10 cellular contexts compared by ENCODE assay signal in genomic region chr19:11659612-11660011, GRCh38.
DNase-seq lines count a peak whose midpoint lies in the region; ATAC-seq and TF ChIP-seq lines count a peak whose summit lies in the region.
"Had no signal": no experiment of that assay in that cellular context is flagged by ENCODE, and none has a peak within 500 bp of the region (broad histone marks: within the 10 kb centered on the region; RNA-seq: fewer than 3 reads in every experiment).

No MANE protein-coding gene starts in this region.

- H2BK15ac ChIP-seq in IMR-90 (ENCODE audit: low read depth, low read length) = no peak overlapping the region

- ATAC-seq in IMR-90 (ENCODE audit: low read depth) (peak; percentile 73), HG02852 (IDR thresholded peaks at IDR 0.05; ENCODE audit: unreplicated experiment) (no peak)
- no peak for ATAC-seq in activated naive CD4-positive, alpha-beta T cell treated with anti-CD3 and anti-CD28 coated beads, Interleukin-2, amount 50 U/mL, for 72 hours

- no peaks in the 10 kb centered on the region for H3K79me2 ChIP-seq in DOHH2 (ENCODE audit: control insufficient read depth, low read length)

- DNase-seq in IMR-90 (peak; percentile 12), glomerular visceral epithelial cell (ENCODE audit: extremely low spot score) (no peak)
- no peak for DNase-seq in effector CD8-positive, alpha-beta T cell (lab: John Stamatoyannopoulos, UW)
- no peak for DNase-seq in activated naive CD4-positive, alpha-beta T cell treated with anti-CD3 and anti-CD28 coated beads, Interleukin-2, amount 50 U/mL, for 72 hours (ENCODE audit: low spot score in 2 of 2)
- DNase-seq: sigmoid colon; stimulated activated naive CD4-positive, alpha-beta T cell had no signal

- H2BK20ac ChIP-seq in IMR-90 (ENCODE audit: low read depth, low read length) = no peak overlapping the region

- H2BK5ac ChIP-seq in IMR-90 (ENCODE audit: low read depth, low read length, poor library complexity, severe bottlenecking) = no peak overlapping the region

- TF ChIP-seq RAD21 in IMR-90 (IDR thresholded peaks at IDR 0.05; ENCODE audit: low read length) = peak; percentile 47
- peak; percentile 79 to 83 for TF ChIP-seq RAD21 in liver (IDR thresholded peaks at IDR 0.05)

- no CpG with 5 or more reads among the region's 1 CpG for WGBS in IMR-90 (ENCODE audit: extremely low coverage in 2 of 2, insufficient read length in 1 of 2), 2 experiments
- WGBS in liver = 99% methylated on average over 1 of the region's 1 CpG

- TF ChIP-seq POLR2A in IMR-90 (IDR thresholded peaks at IDR 0.05; ENCODE audit: low read depth, low read length) = no peak

- CTCF ChIA-PET in IMR-90 (lab: Yijun Ruan, JAX) = no interaction called here

- H3F3A ChIP-seq in DOHH2 (ENCODE audit: control insufficient read depth, insufficient read depth) = no peaks in the 10 kb centered on the region

- H3K4me2 ChIP-seq in DOHH2 (ENCODE audit: low read length) (no peak overlapping the region), IMR-90 (ENCODE audit: low read depth, low read length) (no peak overlapping the region)

- peaks cover 0 to 7% of the 10 kb centered on the region in 2 donors for H3K9me3 Mint-ChIP-seq in activated naive CD4-positive, alpha-beta T cell treated with anti-CD3 and anti-CD28 coated beads, Interleukin-2, amount 50 U/mL, for 72 hours

- H3K4me3 ChIP-seq in DOHH2 (ENCODE audit: low read length) (no peak overlapping the region), IMR-90 (ENCODE audit: insufficient read depth, low read depth, low read length) (no peak overlapping the region), liver (ENCODE audit: low read depth in 1 of 3, low read length in 3 of 3) (no peak overlapping the region)
- H3K4me3 ChIP-seq: sigmoid colon had no signal

- H4K20me1 ChIP-seq in DOHH2 (ENCODE audit: control insufficient read depth, insufficient read depth, low read depth, low read length) (no peaks in the 10 kb centered on the region), IMR-90 (ENCODE audit: insufficient read depth, low read length) (no peaks in the 10 kb centered on the region)

- in situ Hi-C loops in IMR-90 (cut with MboI; ENCODE audit: low sequenced_read_pairs) = no loop called here

- no peaks in the 10 kb centered on the region for H3K36me3 Mint-ChIP-seq in activated naive CD4-positive, alpha-beta T cell treated with anti-CD3 and anti-CD28 coated beads, Interleukin-2, amount 50 U/mL, for 72 hours

- intact Hi-C loops in IMR-90 (cut with micrococcal nuclease) = no loop called here

- no peaks in the 10 kb centered on the region for H3K27me3 ChIP-seq in DOHH2 (ENCODE audit: control insufficient read depth, low read length)
- no peaks in the 10 kb centered on the region for H3K27me3 ChIP-seq in IMR-90 (ENCODE audit: control insufficient read depth, insufficient read depth, low read length)
- H3K27me3 ChIP-seq in liver (ENCODE audit: control insufficient read depth in 4 of 4, insufficient read depth in 4 of 4, low read length in 3 of 4) = no peaks in the 10 kb centered on the region
- H3K27me3 ChIP-seq: sigmoid colon had no signal

- H3K27ac ChIP-seq in DOHH2 (ENCODE audit: low read depth, low read length) (no peak overlapping the region), IMR-90 (ENCODE audit: insufficient read depth, low read length) (no peak overlapping the region), VCaP (peak overlapping the region; percentile 52), liver (ENCODE audit: low read depth in 1 of 2, low read length in 2 of 2) (no peak overlapping the region)
- H3K27ac ChIP-seq: sigmoid colon had no signal

- no peak overlapping the region for H3K14ac ChIP-seq in IMR-90 (replicated peaks; ENCODE audit: low read depth, low read length)

- no peak overlapping the region for H4K5ac ChIP-seq in IMR-90 (ENCODE audit: low read depth, low read length)

- TF ChIP-seq CTCF in DOHH2 (IDR thresholded peaks at IDR 0.05; ENCODE audit: low read depth, low read length, poor library complexity, severe bottlenecking) (peak; percentile 29), IMR-90 (conservative IDR thresholded peaks at IDR 0.05; ENCODE audit: low read depth, low read length) (peak; percentile 45), VCaP (conservative IDR thresholded peaks at IDR 0.05) (peak; percentile 66), liver (IDR thresholded peaks at IDR 0.05; ENCODE audit: low read depth, low read length, missing input control) (peak; percentile 59)

- POLR2A ChIA-PET in IMR-90 (lab: Charles Lee; ENCODE audit: unreplicated experiment) = no interaction called here

- H3K4me1 ChIP-seq in DOHH2 (ENCODE audit: control insufficient read depth, low read length) (no peaks in the 10 kb centered on the region), IMR-90 (ENCODE audit: control insufficient read depth, insufficient read depth, low read length) (no peaks in the 10 kb centered on the region), liver (ENCODE audit: control insufficient read depth in 4 of 4, insufficient read depth in 4 of 4, low read length in 3 of 4) (no peaks in the 10 kb centered on the region)

- H4K91ac ChIP-seq in IMR-90 (ENCODE audit: insufficient read depth, low read depth, low read length) = no peak overlapping the region

- H3K18ac ChIP-seq in IMR-90 (ENCODE audit: low read depth, low read length) = no peak overlapping the region

- no peak overlapping the region for H4K8ac ChIP-seq in IMR-90 (ENCODE audit: low read depth in 2 of 2, low read length in 2 of 2)

- no peak overlapping the region for H2BK120ac ChIP-seq in IMR-90 (ENCODE audit: low read depth, low read length)

- H3K27ac Mint-ChIP-seq in activated naive CD4-positive, alpha-beta T cell treated with anti-CD3 and anti-CD28 coated beads, Interleukin-2, amount 50 U/mL, for 72 hours = no peak overlapping the region

- H3K9me1 ChIP-seq in IMR-90 (ENCODE audit: insufficient read depth, low read length) = no peaks in the 10 kb centered on the region

- H2AK9ac ChIP-seq in IMR-90 (replicated peaks; ENCODE audit: low read depth, low read length, poor library complexity) = no peak overlapping the region

- H3K9ac ChIP-seq in IMR-90 (ENCODE audit: low read depth, low read length) (no peak overlapping the region), liver (ENCODE audit: low read depth in 1 of 2, low read length in 2 of 2) (no peak overlapping the region)

- H3K56ac ChIP-seq in IMR-90 (ENCODE audit: extremely low read depth, insufficient read depth, low read length) = no peak overlapping the region

- H2AK5ac ChIP-seq in IMR-90 (ENCODE audit: low read depth, low read length) = no peak overlapping the region

- no TSS peak for BruUV-seq in IMR-90 (replicated peaks; lab: Mats Ljungman, UMichigan)

- no peaks in the 10 kb centered on the region for H3K79me1 ChIP-seq in IMR-90 (ENCODE audit: low read depth in 1 of 2, low read length in 2 of 2)

- no peak overlapping the region for H3K23ac ChIP-seq in IMR-90 (ENCODE audit: low read depth, low read length)

- no peaks in the 10 kb centered on the region for H3K9me2 ChIP-seq in DOHH2 (replicated peaks; ENCODE audit: control insufficient read depth, low read length)

- no peaks in the 10 kb centered on the region for H3K36me3 ChIP-seq in DOHH2 (ENCODE audit: control insufficient read depth, low read length)
- H3K36me3 ChIP-seq in IMR-90 (ENCODE audit: control insufficient read depth, insufficient read depth, low read length) = no peaks in the 10 kb centered on the region
- peaks cover 0 to 2% (median under 1%) of the 10 kb centered on the region in 4 donors for H3K36me3 ChIP-seq in liver (ENCODE audit: control insufficient read depth in 4 of 4, insufficient read depth in 3 of 4, low read depth in 1 of 4, low read length in 3 of 4)
- H3K36me3 ChIP-seq: sigmoid colon had no signal

- no peak overlapping the region for H2AFZ ChIP-seq in IMR-90 (replicated peaks; ENCODE audit: low read length, poor library complexity)

- H3K4ac ChIP-seq in IMR-90 (ENCODE audit: low read depth, low read length) = no peak overlapping the region

- H3K9me3 ChIP-seq in DOHH2 (ENCODE audit: control insufficient read depth, insufficient read depth, low read length) = no peaks in the 10 kb centered on the region
- no peaks in the 10 kb centered on the region for H3K9me3 ChIP-seq in IMR-90 (ENCODE audit: control insufficient read depth, insufficient read depth, low read length)
- no peaks in the 10 kb centered on the region for H3K9me3 ChIP-seq in liver (ENCODE audit: control insufficient read depth in 4 of 4, low read length in 3 of 4)
- H3K9me3 ChIP-seq: sigmoid colon had no signal

- dilution Hi-C loops in IMR-90 (cut with HindIII; ENCODE audit: low sequenced_read_pairs, unreplicated experiment) = no loop called here

TF ChIP-seq in IMR-90, 13 proteins besides CTCF, POLR2A, EP300 and RAD21:
- no peak for TF ChIP-seq FOS (IDR thresholded peaks at IDR 0.05; ENCODE audit: low read depth, low read length)
- TF ChIP-seq SMC3 (IDR thresholded peaks at IDR 0.05; ENCODE audit: low read depth, low read length) = peak; percentile 27; the same call in 1 of the 2 replicates

TF ChIP-seq in liver, 16 proteins besides CTCF, POLR2A, EP300 and RAD21:
- no peak for TF ChIP-seq JUND (IDR thresholded peaks at IDR 0.05)
- TF ChIP-seq GABPA (IDR thresholded peaks at IDR 0.05 in 1 of 2, conservative IDR thresholded peaks at IDR 0.05 in 1 of 2) = no peak
- no peak for TF ChIP-seq TAF1 (conservative IDR thresholded peaks at IDR 0.05)
- no peak for TF ChIP-seq EGR1 (IDR thresholded peaks at IDR 0.05; ENCODE audit: low read depth in 2 of 2)
- TF ChIP-seq RXRA (IDR thresholded peaks at IDR 0.05) = no peak
- TF ChIP-seq NR2F2 (IDR thresholded peaks at IDR 0.05) = no peak
- TF ChIP-seq SP1 (IDR thresholded peaks at IDR 0.05) = no peak
- TF ChIP-seq HNF4A (conservative IDR thresholded peaks at IDR 0.05) = no peak
